27 cellular contexts compared by ENCODE assay signal in the genomic region with DNA sequence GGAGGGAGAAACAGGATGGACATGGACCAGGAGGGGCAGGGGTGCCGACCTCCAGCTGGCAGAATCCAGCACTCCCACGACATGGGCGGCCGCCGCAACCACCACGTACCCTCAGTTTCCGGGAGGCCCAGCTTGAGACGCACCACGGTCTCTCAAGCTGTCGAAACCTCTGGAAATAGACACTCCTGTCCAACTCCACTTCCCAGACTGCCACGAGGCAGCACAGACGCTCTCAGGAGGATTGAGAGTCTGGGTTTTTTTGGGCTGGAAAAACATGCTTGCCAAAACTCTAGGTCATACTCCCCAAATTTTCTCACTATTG. TPM values are rescaled to one million over a fixed set of nuclear protein-coding genes. Genes with fewer than 3 reads are reported as not detected.
A peak's percentile ranks its signal among the peaks of the same experiment; 100 is the strongest.
DNase-seq lines count a peak whose midpoint lies in the region; ATAC-seq, FAIRE-seq and TF ChIP-seq lines count a peak whose summit lies in the region.
"Had no signal": no experiment of that assay in that cellular context is flagged by ENCODE, and none has a peak within 500 bp of the region (broad histone marks: within the 10 kb centered on the region; RNA-seq: fewer than 3 reads in every experiment).

No MANE protein-coding gene starts in this region.

- WGBS in right cardiac atrium, result 68% methylated on average over 12 of the region's 12 CpGs

- no peak overlapping the region for H3K4me3 ChIP-seq in ascending aorta
- H3K4me3 ChIP-seq in right cardiac atrium (ENCODE audit: low read length), result no peak overlapping the region
- H3K4me3 ChIP-seq in thoracic aorta, result peak overlapping the region; percentile 49
- H3K4me3 ChIP-seq: GM23338, SJCRH30 had no signal

- H3K27me3 ChIP-seq in ascending aorta (no peaks in the 10 kb centered on the region), right cardiac atrium (ENCODE audit: control insufficient read depth, insufficient read depth) (no peaks in the 10 kb centered on the region), thoracic aorta (replicated peaks; ENCODE audit: insufficient read depth) (no peaks in the 10 kb centered on the region)
- H3K27me3 ChIP-seq: SJCRH30 had no signal

- H3K9me3 ChIP-seq in ascending aorta (no peaks in the 10 kb centered on the region), right cardiac atrium (ENCODE audit: control insufficient read depth, low read length) (no peaks in the 10 kb centered on the region), thoracic aorta (no peaks in the 10 kb centered on the region)
- H3K9me3 ChIP-seq: SJCRH30 had no signal

- peak overlapping the region; percentile 84 to 91 for H3K27ac ChIP-seq in ascending aorta
- H3K27ac ChIP-seq in right cardiac atrium (ENCODE audit: low read length), result no peak overlapping the region
- H3K27ac ChIP-seq in thoracic aorta, result peak overlapping the region; percentile 77 to 79
- H3K27ac ChIP-seq: HL-60, SJCRH30 had no signal

- no peaks in the 10 kb centered on the region for H3K36me3 Mint-ChIP-seq in chondrocyte (ENCODE audit: low read depth)
- H3K36me3 Mint-ChIP-seq: CD4-positive, alpha-beta memory T cell had no signal

- FAIRE-seq in HTR-8/SVneo (lab: Jason Lieb, UNC), result no peak
- FAIRE-seq: G401.6, RCC 7860 had no signal

- H3K4me3 Mint-ChIP-seq in chondrocyte (ENCODE audit: unreplicated experiment), result no peak overlapping the region
- H3K4me3 Mint-ChIP-seq: CD4-positive, alpha-beta memory T cell; GM23338 had no signal

- TF ChIP-seq CTCF in ascending aorta (IDR thresholded peaks at IDR 0.05) (no peak), chondrocyte (IDR thresholded peaks at IDR 0.05) (no peak), thoracic aorta (IDR thresholded peaks at IDR 0.05) (no peak)

- H3K9me3 Mint-ChIP-seq in chondrocyte (ENCODE audit: low read depth), result no peaks in the 10 kb centered on the region
- H3K9me3 Mint-ChIP-seq: CD4-positive, alpha-beta memory T cell; GM23338 had no signal

- H3K4me1 ChIP-seq in ascending aorta (peaks cover 8 to 15% of the 10 kb centered on the region in 2 donors), right cardiac atrium (ENCODE audit: control insufficient read depth, insufficient read depth, low read length) (no peaks in the 10 kb centered on the region), thoracic aorta (ENCODE audit: control insufficient read depth in 1 of 2, low read depth in 2 of 2) (peaks cover 0 to 21% of the 10 kb centered on the region in 2 donors)

- H3K4me1 Mint-ChIP-seq in chondrocyte (ENCODE audit: low read depth), result peaks cover 13% of the 10 kb centered on the region
- H3K4me1 Mint-ChIP-seq: GM23338 had no signal

- ATAC-seq in right cardiac atrium, result no peak
- ATAC-seq in thoracic aorta (ENCODE audit: insufficient number of reproducible peaks, low FRiP score, low read depth), result peak; percentile 78
- ATAC-seq: GM23338, SK-N-SH treated with all-trans-retinoic acid at 6 μM for 48 hours had no signal

- DNase-seq in ascending aorta (ENCODE audit: low spot score in 2 of 2) (peak; percentile 46 to 89), chondrocyte (ENCODE audit: low spot score) (no peak), right cardiac atrium (peak in 2 of 3 donors; percentile 58 to 60), thoracic aorta (ENCODE audit: low spot score) (no peak), HTR-8/SVneo (ENCODE audit: insufficient read length, low spot score) (no peak), medulla oblongata (ENCODE audit: extremely low spot score) (no peak), NCI-H1105 treated with DMSO at 0.1 percent for 48 hours (lab: John Stamatoyannopoulos, UW) (no peak)
- DNase-seq: C1 segment of cervical spinal cord; CD4-positive, alpha-beta memory T cell; COR-L47; DMS53; HCEC 1CT; KBM-7; MV-4-11; NCI-H1105; NCI-H146; NCI-H1930; NCI-H2107; NCI-H446; NCI-H524 treated with DMSO at 0.1 percent for 48 hours; NCI-H774; SJCRH30 had no signal

- intact Hi-C loops in ascending aorta (cut with DNase I) (loop anchor here (1.0 to 5.0 kb wide), 3 partner anchors 33 to 47 kb away; no protein-coding TSS in a partner anchor), right cardiac atrium (cut with DNase I) (no loop called here)

- H3K36me3 ChIP-seq in ascending aorta, result no peaks in the 10 kb centered on the region
- H3K36me3 ChIP-seq in thoracic aorta, result no peaks in the 10 kb centered on the region
- H3K36me3 ChIP-seq: SJCRH30 had no signal

- H3K27me3 Mint-ChIP-seq in chondrocyte (ENCODE audit: low read depth), result no peaks in the 10 kb centered on the region
- H3K27me3 Mint-ChIP-seq: CD4-positive, alpha-beta memory T cell had no signal

- H3K27ac Mint-ChIP-seq in chondrocyte (ENCODE audit: unreplicated experiment), result peak overlapping the region; percentile 29
- H3K27ac Mint-ChIP-seq: CD4-positive, alpha-beta memory T cell; GM23338 had no signal

RNA-seq across cellular contexts. Expression of gene PDGFA, which starts 37.9 kb away (rescaled TPM):
- 349 TPM for total RNA-seq in ascending aorta
- total RNA-seq in chondrocyte, result 38.1 to 72.5 TPM (median 70.6 TPM) in 3 replicates
- total RNA-seq in right cardiac atrium, result 10 to 100 TPM; 32.2 to 44.3 (median 38.4) TPM
- 18.3 TPM for polyA plus RNA-seq in right cardiac atrium
- total RNA-seq in thoracic aorta, result 100 to 1,000 TPM; 175 to 219 TPM
- polyA plus RNA-seq: CD4-positive, alpha-beta memory T cell had no signal

Comparison
In these comparisons a context has a peak if more than half of its experiments do, and no peak if none do; other contexts are left out.
1. DNase-seq: peak in ascending aorta (2 of 2) and right cardiac atrium (2 of 3); none in chondrocyte (single experiment), thoracic aorta (single experiment), HTR-8/SVneo (single experiment), medulla oblongata (single experiment) and NCI-H1105 treated with DMSO at 0.1 percent for 48 hours (single experiment).